12 cellular contexts compared by ENCODE assay signal in the genomic region with DNA sequence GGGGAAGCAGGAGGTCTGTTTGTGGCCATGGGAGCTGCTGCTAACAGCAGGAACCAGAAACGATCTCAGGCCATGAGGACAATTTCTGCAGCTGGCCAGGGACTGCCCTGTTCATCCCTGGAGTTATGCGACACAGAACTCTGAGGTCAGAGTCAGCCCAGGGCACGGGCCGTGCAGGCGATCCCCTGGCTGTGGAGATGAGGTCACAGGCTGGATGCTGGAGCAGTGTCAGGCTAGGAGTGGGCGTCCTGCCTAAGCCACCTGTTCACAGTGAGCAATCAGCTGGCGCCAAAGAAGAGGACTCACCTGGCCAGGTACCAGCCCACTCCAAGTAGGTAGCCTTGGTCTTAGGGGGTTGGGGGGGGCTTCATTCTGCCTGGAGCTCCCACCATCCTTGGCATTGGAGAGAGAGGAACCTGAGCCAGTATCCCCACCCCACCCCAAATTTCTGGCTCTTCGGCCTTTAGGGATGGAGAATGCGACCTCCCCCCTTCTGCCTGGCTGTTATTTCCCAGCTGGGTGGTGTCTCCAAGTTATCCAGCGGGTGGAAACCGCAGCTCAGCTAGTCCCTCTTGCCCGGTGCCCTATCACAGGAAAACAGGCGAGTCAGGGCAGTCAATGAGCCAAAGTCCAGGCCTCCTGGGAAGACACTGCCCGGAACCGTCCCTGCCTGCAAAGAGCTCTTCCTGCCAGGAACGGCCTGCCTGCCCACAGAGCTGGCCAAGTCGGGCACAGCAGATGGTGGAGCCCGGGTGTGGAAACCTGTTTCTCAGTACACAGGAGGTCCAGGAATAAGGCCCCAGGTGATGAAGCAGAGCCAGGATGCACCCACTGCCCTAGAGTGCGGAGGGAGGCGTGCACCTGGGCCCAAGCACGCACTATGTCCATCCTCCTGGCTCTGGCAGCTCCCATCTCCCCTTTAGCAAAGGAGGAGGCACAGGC. TPM values are rescaled to one million over a fixed set of nuclear protein-coding genes. Genes with fewer than 3 reads are reported as not detected.
DNase-seq lines count a peak whose midpoint lies in the region; ATAC-seq and TF ChIP-seq lines count a peak whose summit lies in the region.
"Had no signal": no experiment of that assay in that cellular context is flagged by ENCODE, and none has a peak within 500 bp of the region (broad histone marks: within the 10 kb centered on the region; RNA-seq: fewer than 3 reads in every experiment).

No MANE protein-coding gene starts in this region.

- peaks cover 39% of the 10 kb centered on the region for H3K4me1 ChIP-seq in osteoblast (ENCODE audit: insufficient read depth, low read length)

- H3K79me2 ChIP-seq in osteoblast (ENCODE audit: insufficient read depth, low read length) = peaks cover 19% of the 10 kb centered on the region

- no peaks in the 10 kb centered on the region for H3K36me3 ChIP-seq in osteoblast (ENCODE audit: insufficient read depth, low read length)

- DNase-seq in EL = peak; percentile 30
- peak; percentile 60 for DNase-seq in NCI-H226
- DNase-seq in epithelial cell of esophagus (ENCODE audit: low read depth) = peak; percentile 52
- no peak for DNase-seq in osteoblast (ENCODE audit: insufficient read length, low spot score, missing footprints)
- DNase-seq in activated naive CD4-positive, alpha-beta T cell treated with Interleukin-2 at 50 U/mL for 16 hours = no peak
- DNase-seq: activated T-cell treated with anti-CD3 and anti-CD28 coated beads for 4 hours, NCI-H1436, T1000 had no signal

- H2AFZ ChIP-seq in osteoblast (ENCODE audit: low read length) = peak overlapping the region; percentile 62

- ATAC-seq in GM21381 (IDR thresholded peaks at IDR 0.05; ENCODE audit: unreplicated experiment) (no peak), GM18870 (IDR thresholded peaks at IDR 0.05; ENCODE audit: unreplicated experiment) (no peak), GM19397 (IDR thresholded peaks at IDR 0.05; ENCODE audit: unreplicated experiment) (no peak)
- ATAC-seq: body of pancreas had no signal

- peak overlapping the region; percentile 56 for H3K27ac ChIP-seq in osteoblast (ENCODE audit: low read depth, low read length)

- H3K4me3 ChIP-seq in epithelial cell of esophagus (ENCODE audit: low read length) = no peak overlapping the region
- H3K4me3 ChIP-seq in osteoblast (ENCODE audit: insufficient read depth, low read length) = no peak overlapping the region
- H3K4me3 ChIP-seq: body of pancreas had no signal

- H3K27me3 ChIP-seq in osteoblast (ENCODE audit: insufficient read depth, low read length) = no peaks in the 10 kb centered on the region
- H3K27me3 ChIP-seq: body of pancreas had no signal

- H3K4me2 ChIP-seq in osteoblast (ENCODE audit: insufficient read depth, low read length) = no peak overlapping the region

- no peak for TF ChIP-seq CTCF in epithelial cell of esophagus (IDR thresholded peaks at IDR 0.05; ENCODE audit: insufficient read depth, low read depth, low read length, missing control alignments)
- no peak for TF ChIP-seq CTCF in osteoblast (IDR thresholded peaks at IDR 0.05; ENCODE audit: extremely low read depth, low read depth, low read length)

- H4K20me1 ChIP-seq in osteoblast (ENCODE audit: insufficient read depth, low read length) = peaks cover 17% of the 10 kb centered on the region

- H3K9me3 ChIP-seq in osteoblast (ENCODE audit: low read depth, low read length) = no peaks in the 10 kb centered on the region
- H3K9me3 ChIP-seq: body of pancreas had no signal

RNA-seq across cellular contexts. Expression of a gene that starts 1.8 kb away (rescaled TPM):
- 28.3 and 29.0 TPM in 2 replicates for total RNA-seq in osteoblast

RNA-seq across cellular contexts. Expression of a gene that starts 58.0 kb away (rescaled TPM):
- total RNA-seq in osteoblast = 2.1 and 2.5 TPM in 2 replicates
- total RNA-seq: body of pancreas had no signal

Comparison
In these comparisons a context has a peak if more than half of its experiments do, and no peak if none do; other contexts are left out.
1. DNase-seq: peak in EL (single experiment), NCI-H226 (single experiment) and epithelial cell of esophagus (single experiment); none in osteoblast (single experiment) and activated naive CD4-positive, alpha-beta T cell treated with Interleukin-2 at 50 U/mL for 16 hours (single experiment).